1 cellular context compared by ENCODE assay signal in genomic region chr1:112544011-112544688, GRCh38.
TF ChIP-seq lines count a peak whose summit lies in the region.

No MANE protein-coding gene starts in this region.

TF ChIP-seq in GM23338, 12 proteins besides CTCF, POLR2A, EP300 and RAD21 (continued from another document):
- TF ChIP-seq, protein P1, sequence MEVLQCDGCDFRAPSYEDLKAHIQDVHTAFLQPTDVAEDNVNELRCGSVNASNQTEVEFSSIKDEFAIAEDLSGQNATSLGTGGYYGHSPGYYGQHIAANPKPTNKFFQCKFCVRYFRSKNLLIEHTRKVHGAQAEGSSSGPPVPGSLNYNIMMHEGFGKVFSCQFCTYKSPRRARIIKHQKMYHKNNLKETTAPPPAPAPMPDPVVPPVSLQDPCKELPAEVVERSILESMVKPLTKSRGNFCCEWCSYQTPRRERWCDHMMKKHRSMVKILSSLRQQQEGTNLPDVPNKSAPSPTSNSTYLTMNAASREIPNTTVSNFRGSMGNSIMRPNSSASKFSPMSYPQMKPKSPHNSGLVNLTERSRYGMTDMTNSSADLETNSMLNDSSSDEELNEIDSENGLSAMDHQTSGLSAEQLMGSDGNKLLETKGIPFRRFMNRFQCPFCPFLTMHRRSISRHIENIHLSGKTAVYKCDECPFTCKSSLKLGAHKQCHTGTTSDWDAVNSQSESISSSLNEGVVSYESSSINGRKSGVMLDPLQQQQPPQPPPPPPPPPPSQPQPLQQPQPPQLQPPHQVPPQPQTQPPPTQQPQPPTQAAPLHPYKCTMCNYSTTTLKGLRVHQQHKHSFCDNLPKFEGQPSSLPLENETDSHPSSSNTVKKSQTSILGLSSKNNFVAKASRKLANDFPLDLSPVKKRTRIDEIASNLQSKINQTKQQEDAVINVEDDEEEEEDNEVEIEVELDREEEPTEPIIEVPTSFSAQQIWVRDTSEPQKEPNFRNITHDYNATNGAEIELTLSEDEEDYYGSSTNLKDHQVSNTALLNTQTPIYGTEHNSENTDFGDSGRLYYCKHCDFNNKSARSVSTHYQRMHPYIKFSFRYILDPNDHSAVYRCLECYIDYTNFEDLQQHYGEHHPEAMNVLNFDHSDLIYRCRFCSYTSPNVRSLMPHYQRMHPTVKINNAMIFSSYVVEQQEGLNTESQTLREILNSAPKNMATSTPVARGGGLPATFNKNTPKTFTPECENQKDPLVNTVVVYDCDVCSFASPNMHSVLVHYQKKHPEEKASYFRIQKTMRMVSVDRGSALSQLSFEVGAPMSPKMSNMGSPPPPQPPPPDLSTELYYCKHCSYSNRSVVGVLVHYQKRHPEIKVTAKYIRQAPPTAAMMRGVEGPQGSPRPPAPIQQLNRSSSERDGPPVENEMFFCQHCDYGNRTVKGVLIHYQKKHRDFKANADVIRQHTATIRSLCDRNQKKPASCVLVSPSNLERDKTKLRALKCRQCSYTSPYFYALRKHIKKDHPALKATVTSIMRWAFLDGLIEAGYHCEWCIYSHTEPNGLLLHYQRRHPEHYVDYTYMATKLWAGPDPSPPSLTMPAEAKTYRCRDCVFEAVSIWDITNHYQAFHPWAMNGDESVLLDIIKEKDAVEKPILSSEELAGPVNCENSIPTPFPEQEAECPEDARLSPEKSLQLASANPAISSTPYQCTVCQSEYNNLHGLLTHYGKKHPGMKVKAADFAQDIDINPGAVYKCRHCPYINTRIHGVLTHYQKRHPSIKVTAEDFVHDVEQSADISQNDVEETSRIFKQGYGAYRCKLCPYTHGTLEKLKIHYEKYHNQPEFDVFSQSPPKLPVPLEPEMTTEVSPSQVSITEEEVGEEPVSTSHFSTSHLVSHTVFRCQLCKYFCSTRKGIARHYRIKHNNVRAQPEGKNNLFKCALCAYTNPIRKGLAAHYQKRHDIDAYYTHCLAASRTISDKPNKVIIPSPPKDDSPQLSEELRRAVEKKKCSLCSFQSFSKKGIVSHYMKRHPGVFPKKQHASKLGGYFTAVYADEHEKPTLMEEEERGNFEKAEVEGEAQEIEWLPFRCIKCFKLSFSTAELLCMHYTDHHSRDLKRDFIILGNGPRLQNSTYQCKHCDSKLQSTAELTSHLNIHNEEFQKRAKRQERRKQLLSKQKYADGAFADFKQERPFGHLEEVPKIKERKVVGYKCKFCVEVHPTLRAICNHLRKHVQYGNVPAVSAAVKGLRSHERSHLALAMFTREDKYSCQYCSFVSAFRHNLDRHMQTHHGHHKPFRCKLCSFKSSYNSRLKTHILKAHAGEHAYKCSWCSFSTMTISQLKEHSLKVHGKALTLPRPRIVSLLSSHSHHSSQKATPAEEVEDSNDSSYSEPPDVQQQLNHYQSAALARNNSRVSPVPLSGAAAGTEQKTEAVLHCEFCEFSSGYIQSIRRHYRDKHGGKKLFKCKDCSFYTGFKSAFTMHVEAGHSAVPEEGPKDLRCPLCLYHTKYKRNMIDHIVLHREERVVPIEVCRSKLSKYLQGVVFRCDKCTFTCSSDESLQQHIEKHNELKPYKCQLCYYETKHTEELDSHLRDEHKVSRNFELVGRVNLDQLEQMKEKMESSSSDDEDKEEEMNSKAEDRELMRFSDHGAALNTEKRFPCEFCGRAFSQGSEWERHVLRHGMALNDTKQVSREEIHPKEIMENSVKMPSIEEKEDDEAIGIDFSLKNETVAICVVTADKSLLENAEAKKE (CRISPR knock-in tag; IDR thresholded peaks at IDR 0.05), result no peak
- no peak for TF ChIP-seq ZNF331 (CRISPR knock-in tag; IDR thresholded peaks at IDR 0.05; ENCODE audit: low read depth)
- no peak for TF ChIP-seq POLR2AphosphoS5 (IDR thresholded peaks at IDR 0.05; ENCODE audit: low read depth)
- no peak for TF ChIP-seq STAT1 (IDR thresholded peaks at IDR 0.05; ENCODE audit: unreplicated experiment)
- TF ChIP-seq CREB1 (CRISPR knock-in tag; IDR thresholded peaks at IDR 0.05; ENCODE audit: low read depth), result no peak
- TF ChIP-seq JUNB (IDR thresholded peaks at IDR 0.05; ENCODE audit: unreplicated experiment), result no peak
- TF ChIP-seq NANOG (IDR thresholded peaks at IDR 0.05; ENCODE audit: borderline replicate concordance), result no peak
- TF ChIP-seq REST (IDR thresholded peaks at IDR 0.05; ENCODE audit: unreplicated experiment), result no peak
- no peak for TF ChIP-seq ZNF114 (CRISPR knock-in tag; IDR thresholded peaks at IDR 0.05)
- TF ChIP-seq, protein P2, sequence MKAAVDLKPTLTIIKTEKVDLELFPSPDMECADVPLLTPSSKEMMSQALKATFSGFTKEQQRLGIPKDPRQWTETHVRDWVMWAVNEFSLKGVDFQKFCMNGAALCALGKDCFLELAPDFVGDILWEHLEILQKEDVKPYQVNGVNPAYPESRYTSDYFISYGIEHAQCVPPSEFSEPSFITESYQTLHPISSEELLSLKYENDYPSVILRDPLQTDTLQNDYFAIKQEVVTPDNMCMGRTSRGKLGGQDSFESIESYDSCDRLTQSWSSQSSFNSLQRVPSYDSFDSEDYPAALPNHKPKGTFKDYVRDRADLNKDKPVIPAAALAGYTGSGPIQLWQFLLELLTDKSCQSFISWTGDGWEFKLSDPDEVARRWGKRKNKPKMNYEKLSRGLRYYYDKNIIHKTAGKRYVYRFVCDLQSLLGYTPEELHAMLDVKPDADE (IDR thresholded peaks at IDR 0.05), result no peak
- no peak for TF ChIP-seq EZH2 (IDR thresholded peaks at IDR 0.05; ENCODE audit: low read depth, unreplicated experiment)
TF ChIP-seq in GM23338: peak in this region for 0.
